30 cellular contexts compared by ENCODE assay signal in genomic region chr12:124041907-124042306, GRCh38.
"Had no signal": no experiment of that assay in that cellular context is flagged by ENCODE, and none has a peak within 500 bp of the region (broad histone marks: within the 10 kb centered on the region; RNA-seq: fewer than 3 reads in every experiment).

No MANE protein-coding gene starts in this region.

- DNase-seq: activated B cell treated with CpG ODN at 0.5 μM for 24 hours; activated CD4-positive, alpha-beta T cell treated with anti-CD3 and anti-CD28 coated beads for 48 hours; activated CD4-positive, alpha-beta T cell treated with anti-CD3 and anti-CD28 coated beads, Interleukin-2, amount 50 U/mL, for 1 hour; activated CD4-positive, alpha-beta T cell treated with anti-CD3 and anti-CD28 coated beads, Interleukin-2, amount 50 U/mL, for 48 hours; activated CD8-positive, alpha-beta memory T cell treated with anti-CD3 and anti-CD28 coated beads, Interleukin-2, amount 10 ng/mL, durations not matched to agents 7 days and 5 days; activated CD8-positive, alpha-beta memory T cell treated with anti-CD3 and anti-CD28 coated beads, Interleukin-2, amount 50 U/mL, for 4 hours; activated CD8-positive, alpha-beta T cell treated with anti-CD3 and anti-CD28 coated beads for 36 hours; activated effector memory CD4-positive, alpha-beta T cell treated with anti-CD3 and anti-CD28 coated beads, Interleukin-2, amount 50 U/mL, for 16 hours; activated naive CD4-positive, alpha-beta T cell treated with anti-CD3 and anti-CD28 coated beads for 36 hours; activated naive CD8-positive, alpha-beta T cell treated with anti-CD3 and anti-CD28 coated beads for 36 hours; activated naive CD8-positive, alpha-beta T cell treated with anti-CD3 and anti-CD28 coated beads, Interleukin-2, amount 50 U/mL, for 24 hours; activated T-cell treated with anti-CD3 and anti-CD28 coated beads, Interleukin-2, amount 50 U/mL, for 1 hour; activated T-cell treated with anti-CD3 and anti-CD28 coated beads, Interleukin-2, amount 50 U/mL, for 48 hours; adrenal gland; amygdala; body of pancreas; caudate nucleus; cortex of kidney; dermis blood vessel endothelial cell; effector CD8-positive, alpha-beta T cell; endodermal cell; foreskin keratinocyte; gastrocnemius medialis; glutamatergic neuron; T-helper 1 cell; T-helper 17 cell; T1000; WERI-Rb-1 had no signal

- H3K36me3 ChIP-seq: adrenal gland, esophagus muscularis mucosa, gastrocnemius medialis, WERI-Rb-1 had no signal

- H3K9me3 ChIP-seq: body of pancreas, gastrocnemius medialis had no signal

- H3K4me1 ChIP-seq: foreskin keratinocyte had no signal

- H3K27me3 ChIP-seq: adrenal gland, body of pancreas, esophagus muscularis mucosa, foreskin keratinocyte, gastrocnemius medialis had no signal

- ATAC-seq: activated CD4-positive, CD25-positive, alpha-beta regulatory T cell treated with anti-CD3 and anti-CD28 coated beads, Interleukin-2, amount 50 U/mL, for 24 hours; activated CD8-positive, alpha-beta memory T cell treated with anti-CD3 and anti-CD28 coated beads, Interleukin-2, amount 10 ng/mL, durations not matched to agents 7 days and 5 days; activated CD8-positive, alpha-beta T cell treated with anti-CD3 and anti-CD28 coated beads for 36 hours; activated naive CD8-positive, alpha-beta T cell treated with anti-CD3 and anti-CD28 coated beads, Interleukin-2, amount 50 U/mL, for 24 hours; body of pancreas; foreskin keratinocyte; gastrocnemius medialis; T-helper 17 cell had no signal

- H3K4me3 ChIP-seq: adrenal gland, body of pancreas, esophagus muscularis mucosa, gastrocnemius medialis had no signal

- H3K27ac ChIP-seq: adrenal gland, body of pancreas, esophagus muscularis mucosa, foreskin keratinocyte, gastrocnemius medialis, WERI-Rb-1 had no signal
